In the genomic region with DNA sequence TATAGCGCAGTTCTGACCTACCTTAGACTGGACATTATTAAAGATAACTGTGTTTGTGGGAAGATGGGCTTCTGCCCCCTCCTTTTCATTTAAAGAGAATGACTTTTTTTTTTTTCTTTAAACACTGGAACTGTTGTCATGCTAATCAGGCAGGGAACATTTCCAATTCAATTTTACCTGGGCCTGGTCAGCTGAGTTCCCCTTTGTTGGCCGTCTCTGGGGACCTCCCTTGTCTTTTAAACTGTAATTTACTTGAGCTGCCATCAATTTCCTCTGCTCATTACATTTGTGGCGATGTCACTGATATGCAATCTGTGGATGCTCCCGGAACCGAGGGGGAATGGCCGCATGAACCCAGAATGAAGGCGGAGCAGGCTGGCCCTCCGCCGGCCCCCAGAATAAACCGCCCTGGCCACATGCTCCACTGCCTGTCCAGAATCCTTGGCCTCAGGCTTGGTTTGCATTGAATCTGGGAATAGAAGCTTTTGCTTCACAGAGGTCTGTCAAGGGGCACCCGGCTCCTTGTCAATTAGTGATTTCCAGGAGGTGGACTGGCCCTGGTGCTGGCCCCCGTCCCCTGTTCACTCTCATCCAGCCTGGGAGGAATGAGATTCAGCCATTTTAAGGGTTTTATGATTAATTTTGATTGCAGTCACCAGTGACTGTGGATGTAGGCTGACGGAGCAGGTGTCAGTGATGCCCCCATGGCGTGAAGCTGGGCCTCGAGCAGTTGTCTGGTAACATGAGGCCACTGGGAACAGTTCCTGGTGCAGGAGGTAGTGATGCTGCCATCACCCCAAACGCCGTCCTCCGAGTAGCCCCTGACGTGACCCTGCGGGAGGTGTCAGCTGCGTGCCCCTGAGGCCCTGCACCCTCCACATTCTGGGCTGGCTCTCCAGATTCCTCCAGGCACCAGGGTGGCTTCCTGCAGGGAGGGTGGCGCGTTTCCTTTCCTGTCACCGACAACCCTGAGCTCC, we compare ENCODE assay signal across 29 cellular contexts.
DNase-seq lines count a peak whose midpoint lies in the region; ATAC-seq and TF ChIP-seq lines count a peak whose summit lies in the region.
"Had no signal": no experiment of that assay in that cellular context is flagged by ENCODE, and none has a peak within 500 bp of the region (broad histone marks: within the 10 kb centered on the region; RNA-seq: fewer than 3 reads in every experiment).

No MANE protein-coding gene starts in this region.

- H3K27me3 ChIP-seq in NT2/D1 (ENCODE audit: insufficient read depth, insufficient read length) = no peaks in the 10 kb centered on the region
- H3K27me3 ChIP-seq in neural progenitor cell = no peaks in the 10 kb centered on the region
- H3K27me3 ChIP-seq: MG63, ovary, testis, vagina had no signal

- H3K27me3 Mint-ChIP-seq in neural progenitor cell (ENCODE audit: insufficient read depth, low read depth) = peaks cover 25% of the 10 kb centered on the region

- no peaks in the 10 kb centered on the region for H3K79me2 ChIP-seq in neural progenitor cell (ENCODE audit: low read depth)

- no peak for TF ChIP-seq CTCF in neural progenitor cell (IDR thresholded peaks at IDR 0.05)

- no peaks in the 10 kb centered on the region for H3K36me3 Mint-ChIP-seq in neural progenitor cell
- H3K36me3 Mint-ChIP-seq: CD8-positive, alpha-beta T cell; natural killer cell treated with Interleukin-12 subunit alpha and Interleukin-12 subunit beta and Interleukin-15 and Interleukin-18, amount 100 ng/mL, for 72 hours had no signal

- H3K4me3 ChIP-seq in NT2/D1 (ENCODE audit: insufficient read length, low read depth) (no peak overlapping the region), neural progenitor cell (no peak overlapping the region)
- H3K4me3 ChIP-seq: heart right ventricle, MG63, ovary, testis, vagina had no signal

- H3K27ac ChIP-seq in neural progenitor cell = no peak overlapping the region
- H3K27ac ChIP-seq: heart right ventricle, ovary, testis, vagina, WERI-Rb-1 had no signal

- H3K9me3 ChIP-seq in NT2/D1 (ENCODE audit: insufficient read depth, low read length) (no peaks in the 10 kb centered on the region), neural progenitor cell (ENCODE audit: low read depth) (no peaks in the 10 kb centered on the region)
- H3K9me3 ChIP-seq: MG63, ovary, testis, vagina had no signal

- no peaks in the 10 kb centered on the region for H3K36me3 ChIP-seq in NT2/D1 (ENCODE audit: insufficient read depth, insufficient read length, low read length)
- H3K36me3 ChIP-seq in neural progenitor cell = no peaks in the 10 kb centered on the region
- H3K36me3 ChIP-seq: heart right ventricle, MG63, ovary, vagina, WERI-Rb-1 had no signal

- H3K4me3 Mint-ChIP-seq in neural progenitor cell = peak overlapping the region; percentile 60
- H3K4me3 Mint-ChIP-seq: CD8-positive, alpha-beta T cell; natural killer cell treated with Interleukin-12 subunit alpha and Interleukin-12 subunit beta and Interleukin-15 and Interleukin-18, amount 100 ng/mL, for 72 hours had no signal

- peaks cover 25% of the 10 kb centered on the region for H3K4me1 Mint-ChIP-seq in neural progenitor cell

- H2AFZ ChIP-seq in neural progenitor cell (replicated peaks) = no peak overlapping the region

- H3F3A ChIP-seq in neural progenitor cell (ENCODE audit: low read depth) = no peaks in the 10 kb centered on the region

- H4K20me1 ChIP-seq in neural progenitor cell (ENCODE audit: low read depth) = no peaks in the 10 kb centered on the region

- H3K9me3 Mint-ChIP-seq in neural progenitor cell = peaks cover 2% of the 10 kb centered on the region
- H3K9me3 Mint-ChIP-seq: activated T-helper 2 cell treated with anti-CD3 and anti-CD28 coated beads, Interferon-gamma antibody, Interleukin-2, Interleukin-4, amounts not matched to agents 10 μg/mL and 5 μg/mL and 100 μg/mL, durations not matched to agents 14 hours and 24 hours and 36 hours; CD8-positive, alpha-beta T cell; natural killer cell treated with Interleukin-12 subunit alpha and Interleukin-12 subunit beta and Interleukin-15 and Interleukin-18, amount 100 ng/mL, for 72 hours had no signal

- H3K9ac ChIP-seq in NT2/D1 (ENCODE audit: insufficient read length, low read depth) (no peak overlapping the region), neural progenitor cell (no peak overlapping the region)

- H3K4me1 ChIP-seq in NT2/D1 (ENCODE audit: insufficient read depth, insufficient read length) = peaks cover 8% of the 10 kb centered on the region
- peaks cover 7% of the 10 kb centered on the region for H3K4me1 ChIP-seq in neural progenitor cell
- H3K4me1 ChIP-seq: heart right ventricle, testis, vagina had no signal

- DNase-seq in COR-L47 (lab: John Stamatoyannopoulos, UW) = peak; percentile 57
- DNase-seq in NCI-H1436 treated with DMSO at 0.1 percent for 48 hours (lab: John Stamatoyannopoulos, UW) = peak; percentile 41
- peak; percentile 44 for DNase-seq in NT2/D1 (ENCODE audit: low read depth, low spot score)
- peak; percentile 7 for DNase-seq in neural progenitor cell (ENCODE audit: low spot score)
- DNase-seq in effector CD8-positive, alpha-beta T cell (lab: John Stamatoyannopoulos, UW) = no peak
- DNase-seq in SKM-1 treated with dmso at 0.1 percent for 144 hours (lab: John Stamatoyannopoulos, UW; ENCODE audit: unreplicated experiment) = no peak
- DNase-seq: activated CD4-positive, alpha-beta T cell treated with anti-CD3 and anti-CD28 coated beads for 48 hours; activated naive CD4-positive, alpha-beta T cell treated with anti-CD3 and anti-CD28 coated beads, Interleukin-2, amount 50 U/mL, for 16 hours; activated T-cell treated with anti-CD3 and anti-CD28 coated beads for 4 hours; CD8-positive, alpha-beta T cell; HCEC 1CT; heart right ventricle; KG1; MG63; NCI-H1105; NCI-H2171; NCI-H526; ovary; SIG-M5; small intestine; stimulated activated naive CD8-positive, alpha-beta T cell treated with anti-CD3 and anti-CD28 coated beads, Interleukin-15, Interleukin-2, amounts not matched to agents 100 U/mL and 50 U/mL, for 24 hours; T1000; testis; WERI-Rb-1 had no signal

- no peak overlapping the region for H3K27ac Mint-ChIP-seq in neural progenitor cell
- H3K27ac Mint-ChIP-seq: activated T-helper 2 cell treated with anti-CD3 and anti-CD28 coated beads, Interferon-gamma antibody, Interleukin-2, Interleukin-4, amounts not matched to agents 10 μg/mL and 5 μg/mL and 100 μg/mL, durations not matched to agents 14 hours and 24 hours and 36 hours; CD8-positive, alpha-beta T cell; natural killer cell treated with Interleukin-12 subunit alpha and Interleukin-12 subunit beta and Interleukin-15 and Interleukin-18, amount 100 ng/mL, for 72 hours had no signal

- no peak overlapping the region for H3K4me2 ChIP-seq in neural progenitor cell

- no peak for ATAC-seq in GM18858 (IDR thresholded peaks at IDR 0.05; ENCODE audit: unreplicated experiment)
- ATAC-seq in GM21515 (IDR thresholded peaks at IDR 0.05; ENCODE audit: unreplicated experiment) = no peak
- ATAC-seq: CD8-positive, alpha-beta T cell; heart right ventricle; natural killer cell treated with Interleukin-12 subunit alpha and Interleukin-12 subunit beta and Interleukin-15 and Interleukin-18, amount 100 ng/mL, for 72 hours; stimulated activated naive CD8-positive, alpha-beta T cell treated with anti-CD3 and anti-CD28 coated beads, Interleukin-15, Interleukin-2, amounts not matched to agents 100 U/mL and 50 U/mL, for 24 hours had no signal

Comparison
In these comparisons a context has a peak if more than half of its experiments do, and no peak if none do; other contexts are left out.
1. DNase-seq: peak in COR-L47 (single experiment), NCI-H1436 treated with DMSO at 0.1 percent for 48 hours (single experiment), NT2/D1 (single experiment) and neural progenitor cell (single experiment); none in effector CD8-positive, alpha-beta T cell (single experiment) and SKM-1 treated with dmso at 0.1 percent for 144 hours (single experiment).